Comparison of ENCODE assay signal across 16 cellular contexts in the genomic region with DNA sequence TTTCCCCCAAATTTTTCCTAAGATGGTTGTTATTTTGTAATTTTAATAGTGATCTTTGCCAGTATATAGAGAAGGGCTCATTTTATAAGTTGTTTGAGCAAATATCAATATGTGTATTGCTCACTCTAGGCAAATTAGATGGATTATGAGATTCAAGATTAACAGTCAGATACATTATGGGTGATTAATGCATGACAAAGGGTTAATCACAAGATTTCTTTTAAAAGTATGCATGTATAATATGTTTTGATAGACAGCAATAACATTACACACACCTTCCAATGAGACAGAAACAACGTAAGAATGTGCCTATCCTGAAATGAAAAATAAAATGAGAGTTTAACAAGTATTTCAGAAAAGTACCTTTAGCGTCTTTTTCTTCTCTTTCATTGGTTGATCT.
DNase-seq lines count a peak whose midpoint lies in the region; ATAC-seq and TF ChIP-seq lines count a peak whose summit lies in the region.
"Had no signal": no experiment of that assay in that cellular context is flagged by ENCODE, and none has a peak within 500 bp of the region (broad histone marks: within the 10 kb centered on the region; RNA-seq: fewer than 3 reads in every experiment).

No MANE protein-coding gene starts in this region.

- no peaks in the 10 kb centered on the region for H3K27me3 ChIP-seq in GM23338 (ENCODE audit: insufficient read depth)
- H3K27me3 ChIP-seq in HUES6 (ENCODE audit: control insufficient read depth, insufficient read depth, low read length): no peaks in the 10 kb centered on the region
- peaks cover 2% of the 10 kb centered on the region for H3K27me3 ChIP-seq in RWPE2 (ENCODE audit: insufficient read depth, poor library complexity, severe bottlenecking)
- no peaks in the 10 kb centered on the region for H3K27me3 ChIP-seq in foreskin keratinocyte
- no peaks in the 10 kb centered on the region for H3K27me3 ChIP-seq in tibial artery
- H3K27me3 ChIP-seq: BLaER1 had no signal

- intact Hi-C loops in tibial artery (cut with DNase I; ENCODE audit: low total_unique reads) (no loop called here), left colon (cut with DNase I, micrococcal nuclease) (no loop called here)

- POLR2A ChIA-PET in activated CD4-positive, alpha-beta memory T cell treated with anti-CD3 and anti-CD28 coated beads, Interleukin-2, amount 10 ng/mL, durations not matched to agents 7 days and 5 days (lab: Charles Lee): no interaction called here

- H3K79me2 ChIP-seq in GM23338 (replicated peaks; ENCODE audit: insufficient read depth): no peaks in the 10 kb centered on the region

- H3K27ac ChIP-seq in GM23338 (ENCODE audit: low read depth): no peak overlapping the region
- peak overlapping the region; percentile 48; the same call in 1 of the 2 replicates for H3K27ac ChIP-seq in HUES6 (ENCODE audit: low read depth, low read length)
- no peak overlapping the region for H3K27ac ChIP-seq in RWPE2 (ENCODE audit: poor library complexity, severe bottlenecking)
- no peak overlapping the region for H3K27ac ChIP-seq in foreskin keratinocyte
- no peak overlapping the region for H3K27ac ChIP-seq in tibial artery
- H3K27ac ChIP-seq: BLaER1, HL-60 had no signal

- no peaks in the 10 kb centered on the region for H3F3A ChIP-seq in GM23338 (replicated peaks; ENCODE audit: low read depth)

- no peak overlapping the region for H3K4me3 Mint-ChIP-seq in GM23338
- H3K4me3 Mint-ChIP-seq in activated CD4-positive, alpha-beta memory T cell treated with anti-CD3 and anti-CD28 coated beads, Interleukin-2, amount 10 ng/mL, durations not matched to agents 7 days and 5 days: no peak overlapping the region
- H3K4me3 Mint-ChIP-seq: CD14-positive monocyte; CD4-positive, alpha-beta memory T cell had no signal

- no peak for TF ChIP-seq CTCF in GM23338 (conservative IDR thresholded peaks at IDR 0.05; ENCODE audit: low read depth in 2 of 2)
- TF ChIP-seq CTCF in RWPE2 (IDR thresholded peaks at IDR 0.05; ENCODE audit: poor library complexity, severe bottlenecking): no peak
- TF ChIP-seq CTCF in foreskin keratinocyte (conservative IDR thresholded peaks at IDR 0.05): no peak
- TF ChIP-seq CTCF in tibial artery (IDR thresholded peaks at IDR 0.05): no peak

- H3K36me3 Mint-ChIP-seq in GM23338 (ENCODE audit: low read depth): peaks cover 29% of the 10 kb centered on the region
- H3K36me3 Mint-ChIP-seq in activated CD4-positive, alpha-beta memory T cell treated with anti-CD3 and anti-CD28 coated beads, Interleukin-2, amount 10 ng/mL, durations not matched to agents 7 days and 5 days (ENCODE audit: low read depth): no peaks in the 10 kb centered on the region
- H3K36me3 Mint-ChIP-seq: CD14-positive monocyte; CD4-positive, alpha-beta memory T cell had no signal

- H3K4me1 Mint-ChIP-seq in GM23338: peaks cover 16% of the 10 kb centered on the region
- no peaks in the 10 kb centered on the region for H3K4me1 Mint-ChIP-seq in activated CD4-positive, alpha-beta memory T cell treated with anti-CD3 and anti-CD28 coated beads, Interleukin-2, amount 10 ng/mL, durations not matched to agents 7 days and 5 days
- H3K4me1 Mint-ChIP-seq: CD14-positive monocyte; CD4-positive, alpha-beta memory T cell had no signal

- H3K9me3 ChIP-seq in HUES6 (ENCODE audit: control insufficient read depth, insufficient read depth, low read depth, low read length) (peaks cover 5% of the 10 kb centered on the region; the same call in 1 of the 2 replicates), RWPE2 (ENCODE audit: severe bottlenecking) (no peaks in the 10 kb centered on the region), tibial artery (no peaks in the 10 kb centered on the region)
- H3K9me3 ChIP-seq: BLaER1, HAP-1 had no signal

- DNase-seq in GM23338 (ENCODE audit: low spot score): no peak
- no peak for DNase-seq in RWPE2 (ENCODE audit: low spot score)
- peak in 1 of 2 donors; percentile 27 for DNase-seq in foreskin keratinocyte
- no peak for DNase-seq in tibial artery
- DNase-seq in activated CD4-positive, alpha-beta memory T cell treated with anti-CD3 and anti-CD28 coated beads, Interleukin-2, amount 10 ng/mL, durations not matched to agents 7 days and 5 days: no peak
- DNase-seq in activated CD4-positive, alpha-beta T cell treated with anti-CD3 and anti-CD28 coated beads, Interleukin-2, amount 50 U/mL, for 48 hours: no peak
- no peak for DNase-seq in left colon
- DNase-seq: CD4-positive, alpha-beta memory T cell; DMS79 treated with DMSO at 0.1 percent for 48 hours; KG1 had no signal

- H3K4me1 ChIP-seq in GM23338 (ENCODE audit: insufficient read depth): peaks cover 9% of the 10 kb centered on the region; the same call in 1 of the 2 replicates
- peaks cover 12% of the 10 kb centered on the region for H3K4me1 ChIP-seq in HUES6 (ENCODE audit: control insufficient read depth, insufficient read depth, low read length)
- H3K4me1 ChIP-seq in RWPE2 (ENCODE audit: insufficient read depth, poor library complexity, severe bottlenecking): peaks cover 8% of the 10 kb centered on the region
- H3K4me1 ChIP-seq in foreskin keratinocyte: no peaks in the 10 kb centered on the region
- peaks cover 0 to 16% (median 0%) of the 10 kb centered on the region in 4 donors for H3K4me1 ChIP-seq in tibial artery
- H3K4me1 ChIP-seq: BLaER1, HAP-1 had no signal

- ATAC-seq in GM23338: no peak
- peak; percentile 25; the same call in 1 of the 3 replicates for ATAC-seq in RWPE2 (ENCODE audit: low read depth)
- peak; percentile 10 for ATAC-seq in foreskin keratinocyte
- ATAC-seq in left colon: no peak
- ATAC-seq: GM12878 had no signal

- H4K20me1 ChIP-seq in GM23338 (replicated peaks; ENCODE audit: insufficient read depth): no peaks in the 10 kb centered on the region
- H4K20me1 ChIP-seq: BLaER1 had no signal

- CTCF ChIA-PET in activated CD4-positive, alpha-beta memory T cell treated with anti-CD3 and anti-CD28 coated beads, Interleukin-2, amount 10 ng/mL, durations not matched to agents 7 days and 5 days (lab: Charles Lee): no interaction called here

- H3K4me2 ChIP-seq in GM23338: no peak overlapping the region
- H3K4me2 ChIP-seq: BLaER1 had no signal

- peak overlapping the region; percentile 85 for H3K27ac Mint-ChIP-seq in GM23338
- no peak overlapping the region for H3K27ac Mint-ChIP-seq in activated CD4-positive, alpha-beta memory T cell treated with anti-CD3 and anti-CD28 coated beads, Interleukin-2, amount 10 ng/mL, durations not matched to agents 7 days and 5 days
- H3K27ac Mint-ChIP-seq: CD14-positive monocyte; CD4-positive, alpha-beta memory T cell had no signal

- no peak overlapping the region for H3K4me3 ChIP-seq in GM23338
- no peak overlapping the region for H3K4me3 ChIP-seq in HUES6 (ENCODE audit: low read depth, low read length)
- H3K4me3 ChIP-seq in RWPE2 (ENCODE audit: severe bottlenecking): no peak overlapping the region
- no peak overlapping the region for H3K4me3 ChIP-seq in tibial artery
- H3K4me3 ChIP-seq: BLaER1, GM12878, HAP-1 had no signal

- H3K36me3 ChIP-seq in GM23338 (ENCODE audit: insufficient read depth): peaks cover 5% of the 10 kb centered on the region; the same call in 1 of the 2 replicates
- no peaks in the 10 kb centered on the region for H3K36me3 ChIP-seq in HUES6 (ENCODE audit: control insufficient read depth, insufficient read depth, low read length)
- no peaks in the 10 kb centered on the region for H3K36me3 ChIP-seq in RWPE2 (ENCODE audit: low read depth)
- H3K36me3 ChIP-seq in tibial artery: no peaks in the 10 kb centered on the region
- H3K36me3 ChIP-seq: BLaER1, HAP-1 had no signal

- H3K9ac ChIP-seq in HUES6 (ENCODE audit: low read length): no peak overlapping the region
- H3K9ac ChIP-seq: BLaER1 had no signal

- H3K27me3 Mint-ChIP-seq in GM23338 (ENCODE audit: insufficient read depth, low read depth, poor library complexity): peaks cover 5% of the 10 kb centered on the region
- H3K27me3 Mint-ChIP-seq in activated CD4-positive, alpha-beta memory T cell treated with anti-CD3 and anti-CD28 coated beads, Interleukin-2, amount 10 ng/mL, durations not matched to agents 7 days and 5 days: no peaks in the 10 kb centered on the region
- H3K27me3 Mint-ChIP-seq: CD4-positive, alpha-beta memory T cell had no signal

- H3K9me3 Mint-ChIP-seq in GM23338: peaks cover 29% of the 10 kb centered on the region
- peaks cover 3% of the 10 kb centered on the region for H3K9me3 Mint-ChIP-seq in activated CD4-positive, alpha-beta memory T cell treated with anti-CD3 and anti-CD28 coated beads, Interleukin-2, amount 10 ng/mL, durations not matched to agents 7 days and 5 days

- H2AFZ ChIP-seq in GM23338: no peak overlapping the region

- no peaks in the 10 kb centered on the region for H3K9me2 ChIP-seq in GM23338 (ENCODE audit: insufficient read depth)

TF ChIP-seq in GM23338, 12 proteins besides CTCF, POLR2A, EP300 and RAD21 (continues in another document):
- TF ChIP-seq JUNB (IDR thresholded peaks at IDR 0.05; ENCODE audit: unreplicated experiment) (no peak), NANOG (IDR thresholded peaks at IDR 0.05; ENCODE audit: borderline replicate concordance) (no peak), POLR2AphosphoS5 (IDR thresholded peaks at IDR 0.05; ENCODE audit: low read depth) (no peak), ZNF114 (CRISPR knock-in tag; IDR thresholded peaks at IDR 0.05) (no peak), ZNF331 (CRISPR knock-in tag; IDR thresholded peaks at IDR 0.05; ENCODE audit: low read depth) (no peak), CREB1 (CRISPR knock-in tag; IDR thresholded peaks at IDR 0.05; ENCODE audit: low read depth) (no peak)
- TF ChIP-seq, protein P1, sequence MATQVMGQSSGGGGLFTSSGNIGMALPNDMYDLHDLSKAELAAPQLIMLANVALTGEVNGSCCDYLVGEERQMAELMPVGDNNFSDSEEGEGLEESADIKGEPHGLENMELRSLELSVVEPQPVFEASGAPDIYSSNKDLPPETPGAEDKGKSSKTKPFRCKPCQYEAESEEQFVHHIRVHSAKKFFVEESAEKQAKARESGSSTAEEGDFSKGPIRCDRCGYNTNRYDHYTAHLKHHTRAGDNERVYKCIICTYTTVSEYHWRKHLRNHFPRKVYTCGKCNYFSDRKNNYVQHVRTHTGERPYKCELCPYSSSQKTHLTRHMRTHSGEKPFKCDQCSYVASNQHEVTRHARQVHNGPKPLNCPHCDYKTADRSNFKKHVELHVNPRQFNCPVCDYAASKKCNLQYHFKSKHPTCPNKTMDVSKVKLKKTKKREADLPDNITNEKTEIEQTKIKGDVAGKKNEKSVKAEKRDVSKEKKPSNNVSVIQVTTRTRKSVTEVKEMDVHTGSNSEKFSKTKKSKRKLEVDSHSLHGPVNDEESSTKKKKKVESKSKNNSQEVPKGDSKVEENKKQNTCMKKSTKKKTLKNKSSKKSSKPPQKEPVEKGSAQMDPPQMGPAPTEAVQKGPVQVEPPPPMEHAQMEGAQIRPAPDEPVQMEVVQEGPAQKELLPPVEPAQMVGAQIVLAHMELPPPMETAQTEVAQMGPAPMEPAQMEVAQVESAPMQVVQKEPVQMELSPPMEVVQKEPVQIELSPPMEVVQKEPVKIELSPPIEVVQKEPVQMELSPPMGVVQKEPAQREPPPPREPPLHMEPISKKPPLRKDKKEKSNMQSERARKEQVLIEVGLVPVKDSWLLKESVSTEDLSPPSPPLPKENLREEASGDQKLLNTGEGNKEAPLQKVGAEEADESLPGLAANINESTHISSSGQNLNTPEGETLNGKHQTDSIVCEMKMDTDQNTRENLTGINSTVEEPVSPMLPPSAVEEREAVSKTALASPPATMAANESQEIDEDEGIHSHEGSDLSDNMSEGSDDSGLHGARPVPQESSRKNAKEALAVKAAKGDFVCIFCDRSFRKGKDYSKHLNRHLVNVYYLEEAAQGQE (IDR thresholded peaks at IDR 0.05; ENCODE audit: unreplicated experiment): no peak

Comparison
In these comparisons a context has a peak if more than half of its experiments do, and no peak if none do; other contexts are left out.
1. ATAC-seq: peak in RWPE2 (single experiment) and foreskin keratinocyte (single experiment); none in GM23338 (single experiment) and left colon (single experiment).